15 cellular contexts compared by ENCODE assay signal in genomic region chr4:80340036-80340435, GRCh38. TPM values are rescaled to one million over a fixed set of nuclear protein-coding genes. Genes with fewer than 3 reads are reported as not detected.
A peak's percentile ranks its signal among the peaks of the same experiment; 100 is the strongest.
DNase-seq lines count a peak whose midpoint lies in the region; ATAC-seq and TF ChIP-seq lines count a peak whose summit lies in the region.
"Had no signal": no experiment of that assay in that cellular context is flagged by ENCODE, and none has a peak within 500 bp of the region (broad histone marks: within the 10 kb centered on the region; RNA-seq: fewer than 3 reads in every experiment).

No MANE protein-coding gene starts in this region.

- no peaks in the 10 kb centered on the region for H3K36me3 ChIP-seq in IMR-90 (ENCODE audit: control insufficient read depth, insufficient read depth, low read length)
- H3K36me3 ChIP-seq in vagina: no peaks in the 10 kb centered on the region

- no peak overlapping the region for H2AK9ac ChIP-seq in IMR-90 (replicated peaks; ENCODE audit: low read depth, low read length, poor library complexity)

- H3K27me3 ChIP-seq in IMR-90 (ENCODE audit: control insufficient read depth, insufficient read depth, low read length) (no peaks in the 10 kb centered on the region), vagina (no peaks in the 10 kb centered on the region)

- H3K4me3 Mint-ChIP-seq in activated CD4-positive, alpha-beta memory T cell treated with anti-CD3 and anti-CD28 coated beads, Interleukin-2, amount 10 ng/mL, durations not matched to agents 7 days and 5 days: no peak overlapping the region
- H3K4me3 Mint-ChIP-seq: H9 had no signal

- H3K36me3 Mint-ChIP-seq in activated CD4-positive, alpha-beta memory T cell treated with anti-CD3 and anti-CD28 coated beads, Interleukin-2, amount 10 ng/mL, durations not matched to agents 7 days and 5 days (ENCODE audit: low read depth): no peaks in the 10 kb centered on the region

- no peak overlapping the region for H2AFZ ChIP-seq in IMR-90 (replicated peaks; ENCODE audit: low read length, poor library complexity)
- H2AFZ ChIP-seq: PC-9 had no signal

- H2BK120ac ChIP-seq in IMR-90 (ENCODE audit: low read depth, low read length): no peak overlapping the region

- H3K9me1 ChIP-seq in IMR-90 (ENCODE audit: insufficient read depth, low read length): no peaks in the 10 kb centered on the region

- H4K5ac ChIP-seq in IMR-90 (ENCODE audit: low read depth, low read length): no peak overlapping the region

- H4K20me1 ChIP-seq in IMR-90 (ENCODE audit: insufficient read depth, low read length): no peaks in the 10 kb centered on the region

- 60% methylated on average over 1 of the region's 2 CpGs; no CpG with 5 or more reads in 1 of the 2 experiments for whole genome bisulfite sequencing in IMR-90 (ENCODE audit: extremely low coverage in 2 of 2, insufficient read length in 1 of 2), 2 experiments

- peaks cover 22% of the 10 kb centered on the region for H3K27me3 Mint-ChIP-seq in activated CD4-positive, alpha-beta memory T cell treated with anti-CD3 and anti-CD28 coated beads, Interleukin-2, amount 10 ng/mL, durations not matched to agents 7 days and 5 days

- H2BK20ac ChIP-seq in IMR-90 (ENCODE audit: low read depth, low read length): no peak overlapping the region

- ATAC-seq in IMR-90 (ENCODE audit: low read depth) (no peak), sciatic nerve (peak; percentile 49)
- ATAC-seq: A549 had no signal

- in situ Hi-C loops in IMR-90 (cut with MboI; ENCODE audit: low sequenced_read_pairs): loop anchor here (25.0 kb wide), 1 partner anchor 1403 kb away; the partner anchor contains the start of gene PAQR3

- POLR2A ChIA-PET in IMR-90 (lab: Charles Lee; ENCODE audit: unreplicated experiment): no interaction called here
- POLR2A ChIA-PET in activated CD4-positive, alpha-beta memory T cell treated with anti-CD3 and anti-CD28 coated beads, Interleukin-2, amount 10 ng/mL, durations not matched to agents 7 days and 5 days (lab: Charles Lee): no interaction called here

- DNase-seq in EH (ENCODE audit: low read depth) (peak; percentile 24), IMR-90 (peak; percentile 22), fibroblast of gingiva (ENCODE audit: low read depth) (peak; percentile 7), sciatic nerve (ENCODE audit: low spot score) (no peak), vagina (ENCODE audit: extremely low spot score in 2 of 2) (no peak)
- no peak for DNase-seq in activated CD4-positive, alpha-beta memory T cell treated with anti-CD3 and anti-CD28 coated beads, Interleukin-2, amount 10 ng/mL, durations not matched to agents 7 days and 5 days
- DNase-seq in effector CD4-positive, alpha-beta T cell: no peak
- DNase-seq: H9, NCI-H1436, NCI-H2029 treated with DMSO at 0.1 percent for 48 hours, NCI-H524, PC-9 had no signal

- no peak overlapping the region for H3K4ac ChIP-seq in IMR-90 (ENCODE audit: low read depth, low read length)

- intact Hi-C loops in IMR-90 (cut with micrococcal nuclease) (no loop called here), sciatic nerve (cut with DNase I) (no loop called here), vagina (cut with DNase I) (no loop called here)

- H2AK5ac ChIP-seq in IMR-90 (ENCODE audit: low read depth, low read length): no peak overlapping the region

- H3K79me1 ChIP-seq in IMR-90 (ENCODE audit: low read depth in 1 of 2, low read length in 2 of 2): peaks cover 0 to 9% of the 10 kb centered on the region in 2 experiments; a peak in 1 of 4 replicates

- no peak overlapping the region for H3K56ac ChIP-seq in IMR-90 (ENCODE audit: extremely low read depth, insufficient read depth, low read length)

- no peak overlapping the region for H3K9ac ChIP-seq in IMR-90 (ENCODE audit: low read depth, low read length)

- no peak overlapping the region for H2BK5ac ChIP-seq in IMR-90 (ENCODE audit: low read depth, low read length, poor library complexity, severe bottlenecking)

- no peak overlapping the region for H3K27ac ChIP-seq in IMR-90 (ENCODE audit: insufficient read depth, low read length)
- H3K27ac ChIP-seq in vagina: no peak overlapping the region
- H3K27ac ChIP-seq: A549, C4-2B, PC-9 had no signal

- TF ChIP-seq CTCF in IMR-90 (conservative IDR thresholded peaks at IDR 0.05; ENCODE audit: low read depth, low read length): no peak
- no peak for TF ChIP-seq CTCF in vagina (IDR thresholded peaks at IDR 0.05)

- CTCF ChIA-PET in IMR-90 (lab: Yijun Ruan, JAX): interaction anchor here (0.8 kb wide), 1 partner anchor 120 kb away, joined by 3 read pairs; no protein-coding TSS in a partner anchor
- CTCF ChIA-PET in activated CD4-positive, alpha-beta memory T cell treated with anti-CD3 and anti-CD28 coated beads, Interleukin-2, amount 10 ng/mL, durations not matched to agents 7 days and 5 days (lab: Charles Lee): no interaction called here

- dilution Hi-C loops in IMR-90 (cut with HindIII; ENCODE audit: low sequenced_read_pairs, unreplicated experiment): no loop called here

- H3K18ac ChIP-seq in IMR-90 (ENCODE audit: low read depth, low read length): no peak overlapping the region

- no peak overlapping the region for H3K4me2 ChIP-seq in IMR-90 (ENCODE audit: low read depth, low read length)
- H3K4me2 ChIP-seq: A549, PC-9 had no signal

- TF ChIP-seq POLR2A in IMR-90 (IDR thresholded peaks at IDR 0.05; ENCODE audit: low read depth, low read length) (no peak), vagina (IDR thresholded peaks at IDR 0.05) (no peak)

- H4K91ac ChIP-seq in IMR-90 (ENCODE audit: insufficient read depth, low read depth, low read length): no peak overlapping the region

- H4K8ac ChIP-seq in IMR-90 (ENCODE audit: low read depth in 2 of 2, low read length in 2 of 2): no peak overlapping the region

- no peak overlapping the region for H3K4me3 ChIP-seq in IMR-90 (ENCODE audit: insufficient read depth, low read depth, low read length)
- no peak overlapping the region for H3K4me3 ChIP-seq in vagina
- H3K4me3 ChIP-seq: A549, PC-9 had no signal

- no peak for TF ChIP-seq RAD21 in IMR-90 (IDR thresholded peaks at IDR 0.05; ENCODE audit: low read length)

- peaks cover 2% of the 10 kb centered on the region; the same call in 1 of the 2 replicates for H3K9me3 ChIP-seq in IMR-90 (ENCODE audit: control insufficient read depth, insufficient read depth, low read length)
- no peaks in the 10 kb centered on the region for H3K9me3 ChIP-seq in vagina
- H3K9me3 ChIP-seq: A549 had no signal

- H3K4me1 Mint-ChIP-seq in activated CD4-positive, alpha-beta memory T cell treated with anti-CD3 and anti-CD28 coated beads, Interleukin-2, amount 10 ng/mL, durations not matched to agents 7 days and 5 days: peaks cover 11% of the 10 kb centered on the region

- H2BK15ac ChIP-seq in IMR-90 (ENCODE audit: low read depth, low read length): no peak overlapping the region

- H3K4me1 ChIP-seq in IMR-90 (ENCODE audit: control insufficient read depth, insufficient read depth, low read length): peaks cover 2% of the 10 kb centered on the region; the same call in 1 of the 2 replicates
- H3K4me1 ChIP-seq in vagina: peaks cover 11% of the 10 kb centered on the region

- H3K27ac Mint-ChIP-seq in activated CD4-positive, alpha-beta memory T cell treated with anti-CD3 and anti-CD28 coated beads, Interleukin-2, amount 10 ng/mL, durations not matched to agents 7 days and 5 days: no peak overlapping the region
- H3K27ac Mint-ChIP-seq: H9 had no signal

- BruUV-seq in IMR-90 (replicated peaks; lab: Mats Ljungman, UMichigan): no TSS peak

- H3K23ac ChIP-seq in IMR-90 (ENCODE audit: low read depth, low read length): no peak overlapping the region

- H3K9me3 Mint-ChIP-seq in activated CD4-positive, alpha-beta memory T cell treated with anti-CD3 and anti-CD28 coated beads, Interleukin-2, amount 10 ng/mL, durations not matched to agents 7 days and 5 days: peaks cover 9% of the 10 kb centered on the region

- no peak overlapping the region for H3K14ac ChIP-seq in IMR-90 (replicated peaks; ENCODE audit: low read depth, low read length)

TF ChIP-seq in IMR-90, 13 proteins besides CTCF, POLR2A, EP300 and RAD21:
- TF ChIP-seq, protein P1, sequence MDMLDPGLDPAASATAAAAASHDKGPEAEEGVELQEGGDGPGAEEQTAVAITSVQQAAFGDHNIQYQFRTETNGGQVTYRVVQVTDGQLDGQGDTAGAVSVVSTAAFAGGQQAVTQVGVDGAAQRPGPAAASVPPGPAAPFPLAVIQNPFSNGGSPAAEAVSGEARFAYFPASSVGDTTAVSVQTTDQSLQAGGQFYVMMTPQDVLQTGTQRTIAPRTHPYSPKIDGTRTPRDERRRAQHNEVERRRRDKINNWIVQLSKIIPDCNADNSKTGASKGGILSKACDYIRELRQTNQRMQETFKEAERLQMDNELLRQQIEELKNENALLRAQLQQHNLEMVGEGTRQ (IDR thresholded peaks at IDR 0.05; ENCODE audit: low read depth, low read length): no peak
- TF ChIP-seq CEBPB (IDR thresholded peaks at IDR 0.05; ENCODE audit: low read depth, low read length): peak; percentile 83
TF ChIP-seq in IMR-90: peak in this region for 1.

RNA-seq across cellular contexts. Expression of gene CFAP299, which starts 4.5 kb away (rescaled TPM):
- total RNA-seq in IMR-90 (2012; rRNA removed) (1.1 and 1.9 TPM in 2 replicates), sciatic nerve (0.22 TPM), vagina (not detected)
- 0.76 and 1.0 TPM in 2 replicates for polyA plus RNA-seq in IMR-90 (2012; rRNA removed)
- 0.04 and 0.22 TPM in 2 replicates for polyA plus RNA-seq in IMR-90 (2012; cell fraction: cytosol; rRNA removed)
- 0.61 and 3.8 TPM in 2 replicates for polyA plus RNA-seq in IMR-90 (2012; cell fraction: nucleus; rRNA removed; ENCODE audit: low replicate concordance)
- not detected for total RNA-seq in activated CD4-positive, alpha-beta memory T cell treated with anti-CD3 and anti-CD28 coated beads, Interleukin-2, amount 10 ng/mL, durations not matched to agents 7 days and 5 days
- total RNA-seq: H9, PC-9, SK-MEL-5 had no signal
- polyA plus RNA-seq: A549 had no signal

Comparison
In these comparisons a context has a peak if more than half of its experiments do, and no peak if none do; other contexts are left out.
1. DNase-seq: peak in EH (single experiment), IMR-90 (single experiment) and fibroblast of gingiva (single experiment); none in sciatic nerve (single experiment), activated CD4-positive, alpha-beta memory T cell treated with anti-CD3 and anti-CD28 coated beads, Interleukin-2, amount 10 ng/mL, durations not matched to agents 7 days and 5 days (single experiment), effector CD4-positive, alpha-beta T cell (single experiment) and vagina (0 of 2).